In genomic region chr19:50317115-50317514, GRCh38 we compare ENCODE assay signal across 18 cellular contexts. TPM values are rescaled to one million over a fixed set of nuclear protein-coding genes. Genes with fewer than 3 reads are reported as not detected.
DNase-seq lines count a peak whose midpoint lies in the region; ATAC-seq, FAIRE-seq and TF ChIP-seq lines count a peak whose summit lies in the region.
"Had no signal": no experiment of that assay in that cellular context is flagged by ENCODE, and none has a peak within 500 bp of the region (broad histone marks: within the 10 kb centered on the region; RNA-seq: fewer than 3 reads in every experiment).

No MANE protein-coding gene starts in this region.

- intact Hi-C loops in posterior vena cava (cut with DNase I) = no loop called here

- peaks cover 1% of the 10 kb centered on the region in 2 experiments for H4K20me1 ChIP-seq in H1 (replicated peaks in 1 of 2; ENCODE audit: control insufficient read depth in 1 of 2, insufficient read depth in 2 of 2, low read length in 2 of 2)

- no peaks in the 10 kb centered on the region for H3K79me2 ChIP-seq in H1 (ENCODE audit: control insufficient read depth in 1 of 2, insufficient read depth in 2 of 2, low read length in 2 of 2)

- CTCF ChIA-PET in HEK293 (lab: Yijun Ruan, JAX) (interaction anchor here (0.5 to 1.0 kb wide), 2 partner anchors 115 to 1728 kb away, joined by 3 read pairs; no protein-coding TSS in a partner anchor), H1 (lab: Charles Lee; ENCODE audit: partially characterized antibody) (interaction anchor here (0.6 to 2.3 kb wide), 3 partner anchors 8 to 35 kb away, joined by 3 to 10 read pairs (median 3); partner anchors contain the start of gene KCNC3)

- ATAC-seq in activated T-helper 17 cell treated with anti-CD3 and anti-CD28 coated beads, Interleukin-2, amount 50 U/mL, for 72 hours (replicated peaks) = no peak
- ATAC-seq: GM23338 had no signal

- H3K9me3 ChIP-seq in HEK293 (ENCODE audit: control insufficient read depth, insufficient read depth, low read depth, low read length) (no peaks in the 10 kb centered on the region), H1 (ENCODE audit: insufficient read depth in 2 of 2, low read depth in 1 of 2, low read length in 1 of 2) (no peaks in the 10 kb centered on the region)
- H3K9me3 ChIP-seq: HAP-1 had no signal

- peak overlapping the region; percentile 90; the same call in 1 of the 2 replicates for H2AK5ac ChIP-seq in H1 (ENCODE audit: low read depth, low read length)

- H2BK120ac ChIP-seq in H1 (replicated peaks; ENCODE audit: low read depth, low read length) = no peak overlapping the region

- H4K91ac ChIP-seq in H1 (replicated peaks; ENCODE audit: insufficient read length, low read length) = no peak overlapping the region

- TF ChIP-seq CTCF in HEK293 (tag by site-specific recombination; IDR thresholded peaks at IDR 0.05) (no peak), H1 (IDR thresholded peaks at IDR 0.05; ENCODE audit: control extremely low read depth in 1 of 3, insufficient read depth in 1 of 3, low read depth in 1 of 3, low read length in 3 of 3) (no peak)

- no peak overlapping the region for H3K4me3 ChIP-seq in HEK293 (ENCODE audit: low read depth, low read length)
- H3K4me3 ChIP-seq in H1 (ENCODE audit: extremely low read depth in 1 of 4, insufficient read depth in 2 of 4, low read depth in 3 of 4, low read length in 4 of 4) = no peak overlapping the region
- H3K4me3 ChIP-seq: HAP-1 had no signal

- WGBS in H1 (ENCODE audit: extremely low coverage in 1 of 2, insufficient coverage in 1 of 2, insufficient read length in 1 of 2, insufficient replicate concordance in 2 of 2, low coverage in 1 of 2, low lambda C conversion rate in 2 of 2, missing lambda C conversion rate in 1 of 2), 2 experiments = 96% methylated on average over 3 of the region's 4 CpGs; no CpG with 5 or more reads in 1 of the 2 experiments

- no peak for DNase-seq in H1 (ENCODE audit: low read depth in 1 of 2, low spot score in 2 of 2)
- peak; percentile 35 for DNase-seq in posterior vena cava (ENCODE audit: low spot score)
- DNase-seq in T-helper 2 cell treated with Interferon-gamma antibody and Interleukin-4, amounts not matched to agents 5 μg/mL and 100 μg/mL, for 36 hours (ENCODE audit: low spot score) = no peak
- DNase-seq in NCI-H774 (lab: John Stamatoyannopoulos, UW) = no peak
- DNase-seq: C1 segment of cervical spinal cord; CD4-positive, alpha-beta memory T cell; COR-L47; DMS153; DND-41 had no signal

- H3K4me2 ChIP-seq in H1 (ENCODE audit: insufficient read depth in 1 of 2, low read depth in 2 of 2, low read length in 2 of 2) = no peak overlapping the region

- no peak overlapping the region for H3K23ac ChIP-seq in H1 (ENCODE audit: insufficient read length)

- H3K9me3 Mint-ChIP-seq in T-helper 2 cell treated with Interferon-gamma antibody and Interleukin-4, amounts not matched to agents 5 μg/mL and 100 μg/mL, for 36 hours = no peaks in the 10 kb centered on the region
- H3K9me3 Mint-ChIP-seq in activated T-helper 17 cell treated with anti-CD3 and anti-CD28 coated beads, Interleukin-2, amount 50 U/mL, for 72 hours = no peaks in the 10 kb centered on the region

- no peak overlapping the region for H3K27ac Mint-ChIP-seq in T-helper 2 cell treated with Interferon-gamma antibody and Interleukin-4, amounts not matched to agents 5 μg/mL and 100 μg/mL, for 36 hours
- no peak overlapping the region for H3K27ac Mint-ChIP-seq in activated T-helper 17 cell treated with anti-CD3 and anti-CD28 coated beads, Interleukin-2, amount 50 U/mL, for 72 hours
- H3K27ac Mint-ChIP-seq: GM23338 had no signal

- no peak overlapping the region for H3K14ac ChIP-seq in H1 (ENCODE audit: insufficient read length)

- H3K4ac ChIP-seq in H1 (replicated peaks; ENCODE audit: insufficient read length, low read depth, low read length) = no peak overlapping the region

- no peak overlapping the region for H4K8ac ChIP-seq in H1 (ENCODE audit: extremely low read depth, insufficient read depth, low read length)

- H3K27me3 ChIP-seq in H1 (replicated peaks in 1 of 4; ENCODE audit: control insufficient read depth in 3 of 4, extremely low read depth in 1 of 4, insufficient read depth in 3 of 4, low read length in 3 of 4) = no peaks in the 10 kb centered on the region

- no peak overlapping the region for H3K4me3 Mint-ChIP-seq in T-helper 2 cell treated with Interferon-gamma antibody and Interleukin-4, amounts not matched to agents 5 μg/mL and 100 μg/mL, for 36 hours
- H3K4me3 Mint-ChIP-seq in activated T-helper 17 cell treated with anti-CD3 and anti-CD28 coated beads, Interleukin-2, amount 50 U/mL, for 72 hours = no peak overlapping the region
- H3K4me3 Mint-ChIP-seq: GM23338 had no signal

- no peak overlapping the region for H2AFZ ChIP-seq in H1 (ENCODE audit: low read length)
- H2AFZ ChIP-seq: GM23338 had no signal

- no peak overlapping the region for H2BK12ac ChIP-seq in H1 (ENCODE audit: low read depth, low read length)

- no peak overlapping the region for H2BK20ac ChIP-seq in H1 (ENCODE audit: low read length)

- no peak overlapping the region for H3K18ac ChIP-seq in H1 (ENCODE audit: extremely low read depth, low read length)

- POLR2A ChIA-PET in HEK293 (lab: Yijun Ruan, JAX) = interaction anchor here (1.5 kb wide), 1 partner anchor 17 kb away, joined by 4 read pairs; no protein-coding TSS in a partner anchor
- POLR2A ChIA-PET in H1 (lab: Charles Lee; ENCODE audit: partially characterized antibody) = interaction anchor here (0.6 to 4.6 kb wide), 4 partner anchors 12 to 44 kb away, joined by 3 to 40 read pairs (median 4); partner anchors contain the start of gene KCNC3

- TF ChIP-seq RAD21 in H1 (IDR thresholded peaks at IDR 0.05 in 1 of 2, conservative IDR thresholded peaks at IDR 0.05 in 1 of 2; ENCODE audit: low read depth in 2 of 2, low read length in 2 of 2) = no peak

- H3K4me1 Mint-ChIP-seq in T-helper 2 cell treated with Interferon-gamma antibody and Interleukin-4, amounts not matched to agents 5 μg/mL and 100 μg/mL, for 36 hours (ENCODE audit: low read depth) = peaks cover 8% of the 10 kb centered on the region
- peaks cover 6% of the 10 kb centered on the region for H3K4me1 Mint-ChIP-seq in activated T-helper 17 cell treated with anti-CD3 and anti-CD28 coated beads, Interleukin-2, amount 50 U/mL, for 72 hours
- H3K4me1 Mint-ChIP-seq: GM23338 had no signal

- FAIRE-seq in H1 (lab: Jason Lieb, UNC) = no peak
- FAIRE-seq: G401.6, GM12892, GM19239, H54 had no signal

- no peak overlapping the region for H2BK15ac ChIP-seq in H1 (ENCODE audit: low read length)

- no peak overlapping the region for H4K5ac ChIP-seq in H1 (ENCODE audit: insufficient read length, low read depth, low read length)

- TF ChIP-seq POLR2A in H1 (IDR thresholded peaks at IDR 0.05; ENCODE audit: control extremely low read depth in 1 of 2, low read depth in 2 of 2, low read length in 2 of 2) = no peak

- no peak for TF ChIP-seq EP300 in H1 (IDR thresholded peaks at IDR 0.05; ENCODE audit: borderline replicate concordance in 1 of 2, low read depth in 2 of 2, low read length in 2 of 2)

- no peak overlapping the region for H3K9ac ChIP-seq in H1 (replicated peaks in 1 of 4; ENCODE audit: extremely low read depth in 1 of 4, low read depth in 3 of 4, low read length in 3 of 4)

- H3K27me3 Mint-ChIP-seq in T-helper 2 cell treated with Interferon-gamma antibody and Interleukin-4, amounts not matched to agents 5 μg/mL and 100 μg/mL, for 36 hours (ENCODE audit: low read depth) = peaks cover 34% of the 10 kb centered on the region
- peaks cover 38% of the 10 kb centered on the region for H3K27me3 Mint-ChIP-seq in activated T-helper 17 cell treated with anti-CD3 and anti-CD28 coated beads, Interleukin-2, amount 50 U/mL, for 72 hours

- H2BK5ac ChIP-seq in H1 (ENCODE audit: low read depth, low read length) = no peak overlapping the region

- H3K4me1 ChIP-seq in HEK293 (ENCODE audit: control insufficient read depth, insufficient read depth, low read length) (peaks cover 9% of the 10 kb centered on the region), H1 (replicated peaks in 1 of 4; ENCODE audit: control insufficient read depth in 3 of 4, insufficient read depth in 4 of 4, low read length in 3 of 4) (peaks cover 5 to 14% (median 9%) of the 10 kb centered on the region in 4 experiments)
- H3K4me1 ChIP-seq: HAP-1 had no signal

- H3K56ac ChIP-seq in H1 (replicated peaks; ENCODE audit: insufficient read length, low read depth, low read length) = no peak overlapping the region

- H3K27ac ChIP-seq in HEK293 (ENCODE audit: extremely low read depth, low read depth, low read length) (no peak overlapping the region), H1 (ENCODE audit: low read depth, low read length) (no peak overlapping the region)

- H3K23me2 ChIP-seq in H1 (ENCODE audit: low read depth, low read length) = peaks cover 22% of the 10 kb centered on the region

- no peaks in the 10 kb centered on the region for H3K36me3 ChIP-seq in HEK293 (ENCODE audit: control insufficient read depth in 2 of 2, insufficient read depth in 1 of 2, low read length in 2 of 2)
- peaks cover 0 to 6% (median 0%) of the 10 kb centered on the region in 4 experiments; a peak in 1 of 8 replicates for H3K36me3 ChIP-seq in H1 (ENCODE audit: control insufficient read depth in 2 of 4, insufficient read depth in 4 of 4, low read length in 3 of 4)
- H3K36me3 ChIP-seq: HAP-1 had no signal

- H3K36me3 Mint-ChIP-seq in T-helper 2 cell treated with Interferon-gamma antibody and Interleukin-4, amounts not matched to agents 5 μg/mL and 100 μg/mL, for 36 hours (ENCODE audit: low read depth) = peaks cover 5% of the 10 kb centered on the region
- peaks cover 11% of the 10 kb centered on the region for H3K36me3 Mint-ChIP-seq in activated T-helper 17 cell treated with anti-CD3 and anti-CD28 coated beads, Interleukin-2, amount 50 U/mL, for 72 hours (ENCODE audit: low read depth)
- H3K36me3 Mint-ChIP-seq: CD4-positive, alpha-beta memory T cell had no signal

- H3K79me1 ChIP-seq in H1 (ENCODE audit: low read depth, low read length) = no peaks in the 10 kb centered on the region

RNA-seq across cellular contexts. Expression of gene KCNC3, which starts 12.1 kb away (rescaled TPM):
- 7.2 and 8.5 TPM in 2 replicates for total RNA-seq in H1 (2021; fragmentation: NEBNext Ultra II Directional; extraction: Animal tissue kit (Norgen Biotek cat#: 25700))
- polyA plus RNA-seq in H1 (2011; rRNA removed) = 3.9 and 6.3 TPM in 2 replicates
- polyA plus RNA-seq in H1 (2011; cell fraction: cytosol; rRNA removed) = 3.0 TPM
- polyA plus RNA-seq in H1 (2011; cell fraction: nucleus; rRNA removed) = 20.7 TPM
- polyA plus RNA-seq in H1 (2012, experiment 1 of 2) = 9.3 to 12.8 TPM (median 11.1 TPM) in 4 replicates
- polyA plus RNA-seq in H1 (2012, experiment 2 of 2) = 5.4 TPM
- polyA plus RNA-seq in H1 (2013, experiment 1 of 2) = 4.5 TPM
- 4.0 TPM for polyA plus RNA-seq in H1 (2013, experiment 2 of 2)
- 3.3 and 3.8 TPM in 2 replicates for polyA minus RNA-seq in H1 (2011; rRNA and poly(A)+ RNA removed)
- polyA minus RNA-seq in H1 (2011; cell fraction: cytosol; rRNA and poly(A)+ RNA removed) = 6.0 TPM
- 7.3 TPM for polyA minus RNA-seq in H1 (2011; cell fraction: nucleus; rRNA and poly(A)+ RNA removed)
- under 1 TPM; 0.83 to 0.90 TPM for total RNA-seq in posterior vena cava
- 10 to 100 TPM; 12.8 to 18.8 TPM for total RNA-seq in activated T-helper 17 cell treated with anti-CD3 and anti-CD28 coated beads, Interleukin-2, amount 50 U/mL, for 72 hours
- total RNA-seq: A172 had no signal
- polyA plus RNA-seq: CD4-positive, alpha-beta memory T cell had no signal

RNA-seq across cellular contexts. Expression of gene NAPSA, which starts 48.3 kb away (rescaled TPM):
- total RNA-seq in H1 (2021; fragmentation: NEBNext Ultra II Directional; extraction: Animal tissue kit (Norgen Biotek cat#: 25700)) = 0.71 and 1.1 TPM in 2 replicates
- 0.73 and 0.93 TPM in 2 replicates for polyA plus RNA-seq in H1 (2011; rRNA removed)
- 0.89 TPM for polyA plus RNA-seq in H1 (2011; cell fraction: cytosol; rRNA removed)
- polyA plus RNA-seq in H1 (2011; cell fraction: nucleus; rRNA removed) = 3.3 TPM
- polyA plus RNA-seq in H1 (2012, experiment 1 of 2) = 0.40 to 1.0 TPM (median 0.84 TPM) in 4 replicates
- 0.72 TPM for polyA plus RNA-seq in H1 (2012, experiment 2 of 2)
- 0.71 TPM for polyA plus RNA-seq in H1 (2013, experiment 1 of 2)
- 0.63 TPM for polyA plus RNA-seq in H1 (2013, experiment 2 of 2)
- polyA minus RNA-seq in H1 (2011; rRNA and poly(A)+ RNA removed) = 0.15 and 0.35 TPM in 2 replicates
- 0.73 TPM for polyA minus RNA-seq in H1 (2011; cell fraction: cytosol; rRNA and poly(A)+ RNA removed)
- 1.00 TPM for polyA minus RNA-seq in H1 (2011; cell fraction: nucleus; rRNA and poly(A)+ RNA removed)
- under 1 TPM; 0.33 to 0.37 TPM for total RNA-seq in posterior vena cava
- 10 to 100 TPM; 54.6 to 86.0 TPM for total RNA-seq in activated T-helper 17 cell treated with anti-CD3 and anti-CD28 coated beads, Interleukin-2, amount 50 U/mL, for 72 hours

RNA-seq across cellular contexts. Expression of gene NR1H2, which starts 59.1 kb away (rescaled TPM):
- total RNA-seq in H1 (2021; fragmentation: NEBNext Ultra II Directional; extraction: Animal tissue kit (Norgen Biotek cat#: 25700)) = 40.3 and 41.4 TPM in 2 replicates
- 47.5 and 61.5 TPM in 2 replicates for polyA plus RNA-seq in H1 (2011; rRNA removed)
- polyA plus RNA-seq in H1 (2011; cell fraction: cytosol; rRNA removed) = 43.0 TPM
- 70.3 TPM for polyA plus RNA-seq in H1 (2011; cell fraction: nucleus; rRNA removed)
- 22.3 to 39.2 TPM (median 34.3 TPM) in 4 replicates for polyA plus RNA-seq in H1 (2012, experiment 1 of 2)
- 33.5 TPM for polyA plus RNA-seq in H1 (2012, experiment 2 of 2)
- 19.2 TPM for polyA plus RNA-seq in H1 (2013, experiment 1 of 2)
- 18.0 TPM for polyA plus RNA-seq in H1 (2013, experiment 2 of 2)
- polyA minus RNA-seq in H1 (2011; rRNA and poly(A)+ RNA removed) = 20.3 and 22.8 TPM in 2 replicates
- polyA minus RNA-seq in H1 (2011; cell fraction: cytosol; rRNA and poly(A)+ RNA removed) = 21.5 TPM
- 25.5 TPM for polyA minus RNA-seq in H1 (2011; cell fraction: nucleus; rRNA and poly(A)+ RNA removed)
- total RNA-seq in posterior vena cava = 10 to 100 TPM; 65.0 to 82.3 TPM
- 10 to 100 TPM; 58.3 to 81.3 TPM for total RNA-seq in activated T-helper 17 cell treated with anti-CD3 and anti-CD28 coated beads, Interleukin-2, amount 50 U/mL, for 72 hours

Comparison
In these comparisons a context has a peak if more than half of its experiments do, and no peak if none do; other contexts are left out.
1. RNA of gene NAPSA, which starts 48.3 kb away (total RNA-seq): 54.6 to 86.0 TPM in activated T-helper 17 cell treated with anti-CD3 and anti-CD28 coated beads, Interleukin-2, amount 50 U/mL, for 72 hours; 0.71 to 1.1 TPM in H1 and 0.33 to 0.37 TPM in posterior vena cava; every median in the first group is over 10 times any median in the second.